10 cellular contexts compared by ENCODE assay signal in genomic region chr15:78915341-78916087, GRCh38. TPM values are rescaled to one million over a fixed set of nuclear protein-coding genes. Genes with fewer than 3 reads are reported as not detected.
A peak's percentile ranks its signal among the peaks of the same experiment; 100 is the strongest.
DNase-seq lines count a peak whose midpoint lies in the region; ATAC-seq and TF ChIP-seq lines count a peak whose summit lies in the region.
"Had no signal": no experiment of that assay in that cellular context is flagged by ENCODE, and none has a peak within 500 bp of the region (broad histone marks: within the 10 kb centered on the region; RNA-seq: fewer than 3 reads in every experiment).

No MANE protein-coding gene starts in this region.

- intact Hi-C loops in uterus (cut with DNase I; ENCODE audit: low total_unique reads): no loop called here

- H3K4me3 Mint-ChIP-seq in activated naive CD8-positive, alpha-beta T cell treated with anti-CD3 and anti-CD28 coated beads, Interleukin-2, amount 10 ng/mL, durations not matched to agents 7 days and 5 days: no peak overlapping the region
- H3K4me3 Mint-ChIP-seq in activated naive CD8-positive, alpha-beta T cell treated with anti-CD3 and anti-CD28 coated beads, Interleukin-2, amount 50 U/mL, for 24 hours: no peak overlapping the region

- no peaks in the 10 kb centered on the region for H3K27me3 ChIP-seq in uterus
- no peaks in the 10 kb centered on the region for H3K27me3 ChIP-seq in HAP-1 (ENCODE audit: low read depth)
- H3K27me3 ChIP-seq: BE2C had no signal

- POLR2A ChIA-PET in activated naive CD8-positive, alpha-beta T cell treated with anti-CD3 and anti-CD28 coated beads, Interleukin-2, amount 10 ng/mL, durations not matched to agents 7 days and 5 days (lab: Charles Lee): no interaction called here

- H3K36me3 Mint-ChIP-seq in activated naive CD8-positive, alpha-beta T cell treated with anti-CD3 and anti-CD28 coated beads, Interleukin-2, amount 10 ng/mL, durations not matched to agents 7 days and 5 days: peaks cover 9% of the 10 kb centered on the region
- H3K36me3 Mint-ChIP-seq in activated naive CD8-positive, alpha-beta T cell treated with anti-CD3 and anti-CD28 coated beads, Interleukin-2, amount 50 U/mL, for 24 hours (ENCODE audit: low read depth): peaks cover 24% of the 10 kb centered on the region

- peaks cover 21% of the 10 kb centered on the region for H3K4me1 Mint-ChIP-seq in activated naive CD8-positive, alpha-beta T cell treated with anti-CD3 and anti-CD28 coated beads, Interleukin-2, amount 10 ng/mL, durations not matched to agents 7 days and 5 days
- H3K4me1 Mint-ChIP-seq in activated naive CD8-positive, alpha-beta T cell treated with anti-CD3 and anti-CD28 coated beads, Interleukin-2, amount 50 U/mL, for 24 hours: peaks cover 6% of the 10 kb centered on the region

- no peak overlapping the region for H3K27ac Mint-ChIP-seq in activated naive CD8-positive, alpha-beta T cell treated with anti-CD3 and anti-CD28 coated beads, Interleukin-2, amount 10 ng/mL, durations not matched to agents 7 days and 5 days
- H3K27ac Mint-ChIP-seq in activated naive CD8-positive, alpha-beta T cell treated with anti-CD3 and anti-CD28 coated beads, Interleukin-2, amount 50 U/mL, for 24 hours: no peak overlapping the region

- DNase-seq in activated naive CD8-positive, alpha-beta T cell treated with anti-CD3 and anti-CD28 coated beads, Interleukin-2, amount 10 ng/mL, durations not matched to agents 7 days and 5 days: no peak
- no peak for DNase-seq in activated naive CD8-positive, alpha-beta T cell treated with anti-CD3 and anti-CD28 coated beads, Interleukin-2, amount 50 U/mL, for 24 hours
- no peak for DNase-seq in coronary artery (ENCODE audit: low spot score)
- peak; percentile 37 for DNase-seq in midbrain (lab: John Stamatoyannopoulos, UW)
- peak; percentile 70 to 80 for DNase-seq in uterus
- DNase-seq in NCI-H2227 (lab: John Stamatoyannopoulos, UW; ENCODE audit: unreplicated experiment): no peak
- DNase-seq in HAP-1 (ENCODE audit: low spot score in 2 of 2): no peak
- DNase-seq: BE2C, small intestine had no signal

- in situ Hi-C loops in HAP-1 (cut with MboI; ENCODE audit: low sequenced_read_pairs): no loop called here

- no peak for TF ChIP-seq CTCF in coronary artery (IDR thresholded peaks at IDR 0.05)
- TF ChIP-seq CTCF in uterus (IDR thresholded peaks at IDR 0.05): no peak

- H3K4me3 ChIP-seq in coronary artery (no peak overlapping the region), uterus (no peak overlapping the region), HAP-1 (no peak overlapping the region)

- ATAC-seq in activated naive CD8-positive, alpha-beta T cell treated with anti-CD3 and anti-CD28 coated beads, Interleukin-2, amount 10 ng/mL, durations not matched to agents 7 days and 5 days (ENCODE audit: low read depth): peak; percentile 23
- ATAC-seq in activated naive CD8-positive, alpha-beta T cell treated with anti-CD3 and anti-CD28 coated beads, Interleukin-2, amount 50 U/mL, for 24 hours: no peak
- ATAC-seq in HG03342 (IDR thresholded peaks at IDR 0.05; ENCODE audit: unreplicated experiment): no peak

- TF ChIP-seq POLR2A in uterus (IDR thresholded peaks at IDR 0.05): no peak

- H3K36me3 ChIP-seq in uterus (no peaks in the 10 kb centered on the region), HAP-1 (replicated peaks) (peaks cover 72% of the 10 kb centered on the region)

- H3K9me3 ChIP-seq in uterus: no peaks in the 10 kb centered on the region
- no peaks in the 10 kb centered on the region for H3K9me3 ChIP-seq in HAP-1
- H3K9me3 ChIP-seq: BE2C had no signal

- no peaks in the 10 kb centered on the region for H3K9me3 Mint-ChIP-seq in activated naive CD8-positive, alpha-beta T cell treated with anti-CD3 and anti-CD28 coated beads, Interleukin-2, amount 10 ng/mL, durations not matched to agents 7 days and 5 days
- H3K9me3 Mint-ChIP-seq in activated naive CD8-positive, alpha-beta T cell treated with anti-CD3 and anti-CD28 coated beads, Interleukin-2, amount 50 U/mL, for 24 hours: no peaks in the 10 kb centered on the region

- H3K27ac ChIP-seq in coronary artery (peak overlapping the region; percentile 56 to 76), uterus (peak overlapping the region; percentile 72 to 80)

- H3K4me1 ChIP-seq in uterus: peaks cover 13 to 15% of the 10 kb centered on the region in 2 donors
- H3K4me1 ChIP-seq in HAP-1: no peaks in the 10 kb centered on the region
- H3K4me1 ChIP-seq: BE2C had no signal

- no peaks in the 10 kb centered on the region for H3K27me3 Mint-ChIP-seq in activated naive CD8-positive, alpha-beta T cell treated with anti-CD3 and anti-CD28 coated beads, Interleukin-2, amount 10 ng/mL, durations not matched to agents 7 days and 5 days
- no peaks in the 10 kb centered on the region for H3K27me3 Mint-ChIP-seq in activated naive CD8-positive, alpha-beta T cell treated with anti-CD3 and anti-CD28 coated beads, Interleukin-2, amount 50 U/mL, for 24 hours

RNA-seq across cellular contexts. Expression of gene CTSH, which starts 29.3 kb away (rescaled TPM):
- total RNA-seq in activated naive CD8-positive, alpha-beta T cell treated with anti-CD3 and anti-CD28 coated beads, Interleukin-2, amount 10 ng/mL, durations not matched to agents 7 days and 5 days: 10 to 100 TPM; 31.5 to 33.9 TPM
- total RNA-seq in uterus: 100 to 1,000 TPM in 2 of 4 donors, 10 to 100 TPM in 2; 72.9 to 280 (median 111) TPM

RNA-seq across cellular contexts. Expression of gene MORF4L1, which starts 42.8 kb away (rescaled TPM):
- total RNA-seq in activated naive CD8-positive, alpha-beta T cell treated with anti-CD3 and anti-CD28 coated beads, Interleukin-2, amount 10 ng/mL, durations not matched to agents 7 days and 5 days: 100 to 1,000 TPM; 268 to 276 TPM
- 100 to 1,000 TPM; 106 to 955 (median 278) TPM for total RNA-seq in uterus

Comparison
In these comparisons a context has a peak if more than half of its experiments do, and no peak if none do; other contexts are left out.
1. DNase-seq: peak in midbrain (single experiment) and uterus (2 of 2); none in activated naive CD8-positive, alpha-beta T cell treated with anti-CD3 and anti-CD28 coated beads, Interleukin-2, amount 10 ng/mL, durations not matched to agents 7 days and 5 days (single experiment), activated naive CD8-positive, alpha-beta T cell treated with anti-CD3 and anti-CD28 coated beads, Interleukin-2, amount 50 U/mL, for 24 hours (single experiment), coronary artery (single experiment), NCI-H2227 (single experiment) and HAP-1 (0 of 2).